In the genomic region with DNA sequence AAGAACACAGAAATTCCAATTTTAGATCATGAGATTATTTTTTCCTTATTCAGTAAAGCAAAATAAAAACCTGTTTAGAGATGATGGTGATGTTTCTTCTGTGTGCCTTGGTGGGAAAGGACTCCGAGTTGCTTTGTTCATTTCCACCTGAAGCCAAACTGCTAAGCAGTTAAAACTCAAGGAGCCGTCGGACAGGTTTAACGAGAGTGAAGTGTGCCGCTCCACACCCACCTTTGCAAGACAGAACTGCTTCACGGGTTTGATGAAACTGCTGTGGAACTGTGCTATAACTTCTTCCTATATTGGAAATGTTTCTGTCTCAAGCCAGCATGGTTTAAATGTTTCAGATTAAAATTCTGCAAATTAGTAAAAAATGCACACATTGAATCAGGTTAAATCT, we compare ENCODE assay signal across 12 cellular contexts. TPM values are rescaled to one million over a fixed set of nuclear protein-coding genes. Genes with fewer than 3 reads are reported as not detected.
DNase-seq lines count a peak whose midpoint lies in the region; ATAC-seq, FAIRE-seq and TF ChIP-seq lines count a peak whose summit lies in the region.
"Had no signal": no experiment of that assay in that cellular context is flagged by ENCODE, and none has a peak within 500 bp of the region (broad histone marks: within the 10 kb centered on the region; RNA-seq: fewer than 3 reads in every experiment).

No MANE protein-coding gene starts in this region.

- no peak for TF ChIP-seq POLR2A in thyroid gland (IDR thresholded peaks at IDR 0.05)

- peak overlapping the region; percentile 59 for H3K9ac ChIP-seq in keratinocyte (ENCODE audit: control insufficient read depth, extremely low read depth, insufficient read depth, low read length)

- H3K27me3 ChIP-seq in keratinocyte (ENCODE audit: control insufficient read depth, extremely low read depth, insufficient read depth, low read length) (no peaks in the 10 kb centered on the region), thyroid gland (no peaks in the 10 kb centered on the region)

- no peak overlapping the region for H3K27ac ChIP-seq in RWPE1
- peak overlapping the region; percentile 77 for H3K27ac ChIP-seq in keratinocyte (ENCODE audit: control insufficient read depth, insufficient read depth, low read length)
- peak overlapping the region in 2 of 3 donors; percentile 62 to 63 for H3K27ac ChIP-seq in thyroid gland
- H3K27ac ChIP-seq: adrenal gland had no signal

- dilution Hi-C loops in keratinocyte (cut with MboI; ENCODE audit: extremely low pct_ligation_motif_present, low sequenced_read_pairs) = no loop called here

- peak; percentile 67 for FAIRE-seq in keratinocyte (lab: Jason Lieb, UNC)

- H4K20me1 ChIP-seq in keratinocyte (ENCODE audit: control insufficient read depth, extremely low read depth, insufficient read depth, low read length) = no peaks in the 10 kb centered on the region

- peak; percentile 85 for DNase-seq in LNCaP clone FGC (ENCODE audit: low read depth)
- peak; percentile 56 for DNase-seq in RWPE1 (ENCODE audit: low spot score)
- DNase-seq in keratinocyte (ENCODE audit: low read depth, low spot score) = no peak
- peak; percentile 90 to 92 for DNase-seq in thyroid gland
- no peak for DNase-seq in stimulated activated CD4-positive, alpha-beta T cell treated with anti-CD3 and anti-CD28 coated beads, Interleukin-2, amount 100 ng/mL, for 24 hours
- DNase-seq in 8988T = no peak
- DNase-seq in activated gamma-delta T cell (lab: John Stamatoyannopoulos, UW) = no peak
- DNase-seq: adrenal gland; dermis blood vessel endothelial cell; NCI-H1436; NK-92 treated with Interleukin-12 subunit alpha and Interleukin-12 subunit beta, amount 100 ng/mL, for 24 hours had no signal

- no peaks in the 10 kb centered on the region for H3K9me1 ChIP-seq in keratinocyte (ENCODE audit: control insufficient read depth, extremely low read depth, insufficient read depth, low read length)

- peaks cover 33% of the 10 kb centered on the region for H3K4me1 ChIP-seq in keratinocyte (ENCODE audit: control insufficient read depth, extremely low read depth, insufficient read depth, low read length)
- H3K4me1 ChIP-seq in thyroid gland = peaks cover 3 to 10% of the 10 kb centered on the region in 2 donors
- H3K4me1 ChIP-seq: adrenal gland had no signal

- no peaks in the 10 kb centered on the region for H3K9me3 ChIP-seq in keratinocyte (ENCODE audit: control insufficient read depth, low read depth, low read length)
- no peaks in the 10 kb centered on the region for H3K9me3 ChIP-seq in thyroid gland
- H3K9me3 ChIP-seq: adrenal gland had no signal

- H3K36me3 ChIP-seq in keratinocyte (ENCODE audit: control insufficient read depth in 2 of 2, extremely low read depth in 1 of 2, insufficient read depth in 2 of 2, low read length in 2 of 2) (no peaks in the 10 kb centered on the region), thyroid gland (no peaks in the 10 kb centered on the region)
- H3K36me3 ChIP-seq: adrenal gland had no signal

- intact Hi-C loops in thyroid gland (cut with DNase I) = no loop called here

- 30 to 31% methylated on average over 6 of the region's 6 CpGs for WGBS in thyroid gland, 2 donors

- no peaks in the 10 kb centered on the region for H3K79me2 ChIP-seq in keratinocyte (ENCODE audit: control insufficient read depth, insufficient read depth, low read length)

- CTCF ChIA-PET in RWPE1 (lab: Yijun Ruan, JAX) = interaction anchor here (0.8 kb wide), 1 partner anchor 107 kb away, joined by 3 read pairs; no protein-coding TSS in a partner anchor

- H3K4me2 ChIP-seq in keratinocyte (ENCODE audit: control insufficient read depth, extremely low read depth, insufficient read depth, low read depth, low read length) = peak overlapping the region; percentile 95

- no peak overlapping the region for H2AFZ ChIP-seq in keratinocyte (ENCODE audit: control insufficient read depth, low read length)

- POLR2A ChIA-PET in RWPE1 (lab: Yijun Ruan, JAX; ENCODE audit: low non-redundant PET) = interaction anchor here (0.9 kb wide), 1 partner anchor 9 kb away, joined by 6 read pairs; a partner anchor contains a TSS

- TF ChIP-seq CTCF in LNCaP clone FGC (IDR thresholded peaks at IDR 0.05; ENCODE audit: control insufficient read depth, extremely low read depth, insufficient read depth) (no peak), RWPE1 (conservative IDR thresholded peaks at IDR 0.05; ENCODE audit: low read depth) (no peak), keratinocyte (optimal IDR thresholded peaks at IDR 0.05 in 1 of 3, IDR thresholded peaks at IDR 0.05 in 1 of 3, conservative IDR thresholded peaks at IDR 0.05 in 1 of 3; ENCODE audit: extremely low read depth in 1 of 3, insufficient read depth in 2 of 3, low read length in 3 of 3) (no peak), thyroid gland (IDR thresholded peaks at IDR 0.05) (no peak)

- no peak for ATAC-seq in GM21360 (IDR thresholded peaks at IDR 0.05; ENCODE audit: unreplicated experiment)

- H3K4me3 ChIP-seq in LNCaP clone FGC (ENCODE audit: low read depth, low read length) = no peak overlapping the region
- H3K4me3 ChIP-seq in keratinocyte (ENCODE audit: control insufficient read depth in 2 of 3, extremely low read depth in 1 of 3, insufficient read depth in 2 of 3, low read depth in 1 of 3, low read length in 3 of 3) = peak overlapping the region in 2 of 3 experiments; percentile 53 to 60
- no peak overlapping the region for H3K4me3 ChIP-seq in thyroid gland (replicated peaks in 1 of 3)
- H3K4me3 ChIP-seq: adrenal gland had no signal

RNA-seq across cellular contexts. Expression of a gene that starts 9.2 kb away (rescaled TPM):
- 254 to 286 TPM (median 255 TPM) in 3 replicates for polyA plus RNA-seq in keratinocyte
- polyA plus RNA-seq in keratinocyte (2011; ENCODE audit: low read depth) = 2,196 TPM
- 184 and 222 TPM in 2 replicates for polyA plus RNA-seq in keratinocyte (2011; cell fraction: cytosol; rRNA removed)
- 932 and 1,129 TPM in 2 replicates for polyA plus RNA-seq in keratinocyte (2011; cell fraction: nucleus; rRNA removed)
- 346 and 943 TPM in 2 replicates for polyA plus RNA-seq in keratinocyte (2012; ENCODE audit: low replicate concordance)
- 431 to 618 TPM (median 497 TPM) in 3 replicates for polyA minus RNA-seq in keratinocyte
- polyA minus RNA-seq in keratinocyte (2011; cell fraction: cytosol; rRNA and poly(A)+ RNA removed) = 239 TPM
- 1,008 and 1,842 TPM in 2 replicates for polyA minus RNA-seq in keratinocyte (2011; cell fraction: nucleus; rRNA and poly(A)+ RNA removed)
- total RNA-seq in thyroid gland = 100 to 1,000 TPM; 122 to 176 (median 145) TPM

RNA-seq across cellular contexts. Expression of a gene that starts 57.8 kb away (rescaled TPM):
- polyA plus RNA-seq in keratinocyte = 5.9 to 12.2 TPM (median 6.1 TPM) in 3 replicates
- polyA plus RNA-seq in keratinocyte (2011; ENCODE audit: low read depth) = 25.0 TPM
- 3.5 and 7.5 TPM in 2 replicates for polyA plus RNA-seq in keratinocyte (2011; cell fraction: cytosol; rRNA removed)
- 7.5 and 10.1 TPM in 2 replicates for polyA plus RNA-seq in keratinocyte (2011; cell fraction: nucleus; rRNA removed)
- polyA plus RNA-seq in keratinocyte (2012; ENCODE audit: low replicate concordance) = 7.1 and 8.8 TPM in 2 replicates
- 1.7 to 7.5 TPM (median 4.0 TPM) in 3 replicates for polyA minus RNA-seq in keratinocyte
- 5.9 TPM for polyA minus RNA-seq in keratinocyte (2011; cell fraction: cytosol; rRNA and poly(A)+ RNA removed)
- polyA minus RNA-seq in keratinocyte (2011; cell fraction: nucleus; rRNA and poly(A)+ RNA removed) = 3.8 and 8.3 TPM in 2 replicates
- 10 to 100 TPM; 11.2 to 28.8 (median 20.1) TPM for total RNA-seq in thyroid gland

Comparison
In these comparisons a context has a peak if more than half of its experiments do, and no peak if none do; other contexts are left out.
1. DNase-seq: peak in LNCaP clone FGC (single experiment), RWPE1 (single experiment) and thyroid gland (2 of 2); none in keratinocyte (single experiment), stimulated activated CD4-positive, alpha-beta T cell treated with anti-CD3 and anti-CD28 coated beads, Interleukin-2, amount 100 ng/mL, for 24 hours (0 of 2), 8988T (single experiment) and activated gamma-delta T cell (single experiment).
2. H3K4me3 ChIP-seq: peak in keratinocyte (2 of 3); none in LNCaP clone FGC (single experiment) and thyroid gland (0 of 3).